ENCODE assay signal across 12 cellular contexts in genomic region chr7:55128693-55129394, GRCh38.
DNase-seq lines count a peak whose midpoint lies in the region; ATAC-seq, FAIRE-seq and TF ChIP-seq lines count a peak whose summit lies in the region.
"Had no signal": no experiment of that assay in that cellular context is flagged by ENCODE, and none has a peak within 500 bp of the region (broad histone marks: within the 10 kb centered on the region; RNA-seq: fewer than 3 reads in every experiment).

No MANE protein-coding gene starts in this region.

- dilution Hi-C loops in IMR-90 (cut with HindIII; ENCODE audit: low sequenced_read_pairs, unreplicated experiment) = no loop called here
- dilution Hi-C loops in keratinocyte (cut with MboI; ENCODE audit: extremely low pct_ligation_motif_present, low sequenced_read_pairs) = no loop called here

- H2AK9ac ChIP-seq in IMR-90 (replicated peaks; ENCODE audit: low read depth, low read length, poor library complexity) = no peak overlapping the region

- peaks cover 58% of the 10 kb centered on the region for H3K4me1 ChIP-seq in IMR-90 (ENCODE audit: control insufficient read depth, insufficient read depth, low read length)
- peaks cover 95% of the 10 kb centered on the region for H3K4me1 ChIP-seq in keratinocyte (ENCODE audit: control insufficient read depth, extremely low read depth, insufficient read depth, low read length)
- H3K4me1 ChIP-seq in testis = peaks cover 50% of the 10 kb centered on the region

- intact Hi-C loops in IMR-90 (cut with micrococcal nuclease) (no loop called here), testis (cut with DNase I; ENCODE audit: low total_unique reads) (loop anchor here (10.0 kb wide), 1 partner anchor 54 kb away; no protein-coding TSS in a partner anchor)

- H2BK5ac ChIP-seq in IMR-90 (ENCODE audit: low read depth, low read length, poor library complexity, severe bottlenecking) = peak overlapping the region; percentile 97

- peak overlapping the region; percentile 81 for H4K5ac ChIP-seq in IMR-90 (ENCODE audit: low read depth, low read length)

- peak overlapping the region; percentile 17; the same call in 1 of the 2 replicates for H3K9ac ChIP-seq in IMR-90 (ENCODE audit: low read depth, low read length)
- peak overlapping the region; percentile 92 for H3K9ac ChIP-seq in keratinocyte (ENCODE audit: control insufficient read depth, extremely low read depth, insufficient read depth, low read length)

- in situ Hi-C loops in IMR-90 (cut with MboI; ENCODE audit: low sequenced_read_pairs) = no loop called here

- H3K23ac ChIP-seq in IMR-90 (ENCODE audit: low read depth, low read length) = peak overlapping the region; percentile 96

- H4K8ac ChIP-seq in IMR-90 (ENCODE audit: low read depth in 2 of 2, low read length in 2 of 2) = peak overlapping the region; percentile 54 to 80

- TF ChIP-seq CTCF in IMR-90 (conservative IDR thresholded peaks at IDR 0.05; ENCODE audit: low read depth, low read length) (no peak), keratinocyte (optimal IDR thresholded peaks at IDR 0.05 in 1 of 3, IDR thresholded peaks at IDR 0.05 in 1 of 3, conservative IDR thresholded peaks at IDR 0.05 in 1 of 3; ENCODE audit: extremely low read depth in 1 of 3, insufficient read depth in 2 of 3, low read length in 3 of 3) (no peak), testis (IDR thresholded peaks at IDR 0.05) (no peak)

- no peak for FAIRE-seq in keratinocyte (lab: Jason Lieb, UNC)
- FAIRE-seq: islet of Langerhans had no signal

- H3K79me1 ChIP-seq in IMR-90 (ENCODE audit: low read depth in 1 of 2, low read length in 2 of 2) = peaks cover 21 to 74% of the 10 kb centered on the region in 2 experiments

- H3K36me3 ChIP-seq in IMR-90 (ENCODE audit: control insufficient read depth, insufficient read depth, low read length) (peaks cover 7% of the 10 kb centered on the region), keratinocyte (ENCODE audit: control insufficient read depth in 2 of 2, extremely low read depth in 1 of 2, insufficient read depth in 2 of 2, low read length in 2 of 2) (peaks cover 8 to 24% of the 10 kb centered on the region in 2 experiments), testis (ENCODE audit: low read depth, missing control alignments) (no peaks in the 10 kb centered on the region)

- H3K4me3 ChIP-seq in IMR-90 (ENCODE audit: insufficient read depth, low read depth, low read length) (no peak overlapping the region), keratinocyte (ENCODE audit: control insufficient read depth in 2 of 3, extremely low read depth in 1 of 3, insufficient read depth in 2 of 3, low read depth in 1 of 3, low read length in 3 of 3) (no peak overlapping the region), testis (no peak overlapping the region)

- no TSS peak for BruUV-seq in IMR-90 (replicated peaks; lab: Mats Ljungman, UMichigan)

- POLR2A ChIA-PET in IMR-90 (lab: Charles Lee; ENCODE audit: unreplicated experiment) = no interaction called here

- H3K14ac ChIP-seq in IMR-90 (replicated peaks; ENCODE audit: low read depth, low read length) = peak overlapping the region; percentile 80

- H2AFZ ChIP-seq in IMR-90 (replicated peaks; ENCODE audit: low read length, poor library complexity) = no peak overlapping the region
- no peak overlapping the region for H2AFZ ChIP-seq in keratinocyte (ENCODE audit: control insufficient read depth, low read length)

- peak overlapping the region; percentile 91 for H3K27ac ChIP-seq in IMR-90 (ENCODE audit: insufficient read depth, low read length)
- peak overlapping the region; percentile 99 for H3K27ac ChIP-seq in keratinocyte (ENCODE audit: control insufficient read depth, insufficient read depth, low read length)
- H3K27ac ChIP-seq in testis = peak overlapping the region; percentile 20 to 85

- no peak for ATAC-seq in IMR-90 (ENCODE audit: low read depth)
- ATAC-seq in HG03342 (IDR thresholded peaks at IDR 0.05; ENCODE audit: unreplicated experiment) = no peak

- peak overlapping the region; percentile 80 for H3K18ac ChIP-seq in IMR-90 (ENCODE audit: low read depth, low read length)

- H2BK120ac ChIP-seq in IMR-90 (ENCODE audit: low read depth, low read length) = peak overlapping the region; percentile 96

- peak overlapping the region; percentile 74 for H2BK15ac ChIP-seq in IMR-90 (ENCODE audit: low read depth, low read length)

- H4K20me1 ChIP-seq in IMR-90 (ENCODE audit: insufficient read depth, low read length) (no peaks in the 10 kb centered on the region), keratinocyte (ENCODE audit: control insufficient read depth, extremely low read depth, insufficient read depth, low read length) (peaks cover 3% of the 10 kb centered on the region)

- H3K27me3 ChIP-seq in IMR-90 (ENCODE audit: control insufficient read depth, insufficient read depth, low read length) (no peaks in the 10 kb centered on the region), keratinocyte (ENCODE audit: control insufficient read depth, extremely low read depth, insufficient read depth, low read length) (no peaks in the 10 kb centered on the region), testis (no peaks in the 10 kb centered on the region)

- H3K4me2 ChIP-seq in IMR-90 (ENCODE audit: low read depth, low read length) (peak overlapping the region; percentile 3; the same call in 1 of the 2 replicates), keratinocyte (ENCODE audit: control insufficient read depth, extremely low read depth, insufficient read depth, low read depth, low read length) (peak overlapping the region; percentile 80)

- H3K4ac ChIP-seq in IMR-90 (ENCODE audit: low read depth, low read length) = peak overlapping the region; percentile 92

- 12% methylated on average over 4 of the region's 6 CpGs; no CpG with 5 or more reads in 1 of the 2 experiments for WGBS in IMR-90 (ENCODE audit: extremely low coverage in 2 of 2, insufficient read length in 1 of 2), 2 experiments
- WGBS in testis, 2 donors = 31 to 34% methylated on average over 6 of the region's 6 CpGs

- CTCF ChIA-PET in IMR-90 (lab: Yijun Ruan, JAX) = interaction anchor here (0.9 to 2.0 kb wide), 5 partner anchors 19 to 340 kb away, joined by 3 to 7 read pairs (median 3); no protein-coding TSS in a partner anchor

- peak overlapping the region; percentile 47 for H3K56ac ChIP-seq in IMR-90 (ENCODE audit: extremely low read depth, insufficient read depth, low read length)

- H3K79me2 ChIP-seq in keratinocyte (ENCODE audit: control insufficient read depth, insufficient read depth, low read length) = peaks cover 55% of the 10 kb centered on the region

- peak overlapping the region; percentile 80 for H4K91ac ChIP-seq in IMR-90 (ENCODE audit: insufficient read depth, low read depth, low read length)

- DNase-seq in IMR-90 (peak; percentile 63), astrocyte of the hippocampus (ENCODE audit: low read depth, low spot score) (peak; percentile 44), keratinocyte (ENCODE audit: low read depth, low spot score) (no peak), testis (peak; percentile 87), AG08396 (ENCODE audit: low spot score) (no peak), ureter (ENCODE audit: low spot score) (no peak)
- no peak for DNase-seq in activated effector memory CD4-positive, alpha-beta T cell treated with Interleukin-2 at 50 U/mL for 16 hours
- DNase-seq: activated CD8-positive, alpha-beta memory T cell treated with anti-CD3 and anti-CD28 coated beads, Interleukin-2, amount 50 U/mL, for 48 hours; GDM1; stimulated activated CD4-positive, alpha-beta T cell treated with anti-CD3 and anti-CD28 coated beads, Interleukin-15, amount 100 ng/mL, for 24 hours had no signal

- H3K9me3 ChIP-seq in IMR-90 (ENCODE audit: control insufficient read depth, insufficient read depth, low read length) = no peaks in the 10 kb centered on the region
- no peaks in the 10 kb centered on the region for H3K9me3 ChIP-seq in keratinocyte (ENCODE audit: control insufficient read depth, low read depth, low read length)
- no peaks in the 10 kb centered on the region for H3K9me3 ChIP-seq in testis

- TF ChIP-seq RAD21 in IMR-90 (IDR thresholded peaks at IDR 0.05; ENCODE audit: low read length) = no peak

- TF ChIP-seq POLR2A in IMR-90 (IDR thresholded peaks at IDR 0.05; ENCODE audit: low read depth, low read length) (no peak), testis (IDR thresholded peaks at IDR 0.05) (no peak)

- H2AK5ac ChIP-seq in IMR-90 (ENCODE audit: low read depth, low read length) = peak overlapping the region; percentile 86; the same call in 1 of the 2 replicates

- H3K9me1 ChIP-seq in IMR-90 (ENCODE audit: insufficient read depth, low read length) (peaks cover 17% of the 10 kb centered on the region), keratinocyte (ENCODE audit: control insufficient read depth, extremely low read depth, insufficient read depth, low read length) (peaks cover 3% of the 10 kb centered on the region)

- H2BK20ac ChIP-seq in IMR-90 (ENCODE audit: low read depth, low read length) = peak overlapping the region; percentile 93

TF ChIP-seq in IMR-90, 13 proteins besides CTCF, POLR2A, EP300 and RAD21:
- TF ChIP-seq CEBPB (IDR thresholded peaks at IDR 0.05; ENCODE audit: low read depth, low read length) = no peak
- TF ChIP-seq BHLHE40 (IDR thresholded peaks at IDR 0.05; ENCODE audit: low read depth, low read length) = 0 out of 2 replicates have a peak, but pooled peaks have one; percentile 14
TF ChIP-seq in IMR-90: peak in this region for 1.

Comparison
In these comparisons a context has a peak if more than half of its experiments do, and no peak if none do; other contexts are left out.
1. DNase-seq: peak in IMR-90 (single experiment), astrocyte of the hippocampus (single experiment) and testis (single experiment); none in keratinocyte (single experiment), AG08396 (single experiment), ureter (single experiment) and activated effector memory CD4-positive, alpha-beta T cell treated with Interleukin-2 at 50 U/mL for 16 hours (single experiment).
2. Peak in every context shown above with its lines, with median percentiles within 50 percentile points of each other: H3K27ac ChIP-seq.